Comparison of ENCODE assay signal across 17 cellular contexts in the genomic region with DNA sequence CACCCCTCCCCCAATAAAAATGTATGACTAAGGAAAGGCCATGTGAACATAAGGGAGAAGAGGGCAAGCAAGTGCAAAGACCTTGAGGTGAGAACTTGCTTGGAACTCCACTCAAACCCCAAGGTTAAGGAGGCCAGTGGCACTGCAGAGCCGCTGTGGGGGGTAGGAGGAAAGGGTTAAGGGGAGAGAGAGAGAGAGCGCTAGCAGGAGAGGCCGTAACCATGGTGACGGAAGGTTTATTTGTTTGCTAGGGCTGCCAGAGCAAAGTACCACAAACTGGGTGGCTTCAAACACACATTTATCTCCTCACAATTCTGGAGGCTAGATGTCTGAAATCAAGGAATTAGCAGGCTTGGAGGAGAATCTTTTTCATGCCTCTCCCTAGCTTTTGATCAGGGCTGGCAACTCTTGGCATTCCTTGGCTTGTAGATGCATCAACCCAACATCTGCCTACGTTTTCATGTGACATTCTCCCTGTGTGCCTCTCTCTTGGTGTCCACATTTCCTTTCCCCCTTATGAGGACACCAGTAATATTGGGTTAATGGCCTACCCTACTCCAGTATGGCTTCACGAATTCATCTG. TPM values are rescaled to one million over a fixed set of nuclear protein-coding genes. Genes with fewer than 3 reads are reported as not detected.
DNase-seq lines count a peak whose midpoint lies in the region; ATAC-seq and TF ChIP-seq lines count a peak whose summit lies in the region.
"Had no signal": no experiment of that assay in that cellular context is flagged by ENCODE, and none has a peak within 500 bp of the region (broad histone marks: within the 10 kb centered on the region; RNA-seq: fewer than 3 reads in every experiment).

No MANE protein-coding gene starts in this region.

- H3K27me3 ChIP-seq in iPS-18a (ENCODE audit: control insufficient read depth, insufficient read depth, low read length): no peaks in the 10 kb centered on the region
- H3K27me3 ChIP-seq in A673 (replicated peaks; ENCODE audit: insufficient read depth, low read depth, low read length, poor library complexity): no peaks in the 10 kb centered on the region
- H3K27me3 ChIP-seq: right atrium auricular region had no signal

- H3K9me3 Mint-ChIP-seq in activated T-cell treated with anti-CD3 and anti-CD28 coated beads, Interleukin-2, amount 50 U/mL, for 4 hours: no peaks in the 10 kb centered on the region
- H3K9me3 Mint-ChIP-seq: CD8-positive, alpha-beta T cell; dendritic cell treated with granulocyte-macrophage colony-stimulating factor and Interleukin-4, amounts not matched to agents 40 ng/mL and 50 ng/mL, for 4 days had no signal

- ATAC-seq in activated T-cell treated with anti-CD3 and anti-CD28 coated beads, Interleukin-2, amount 50 U/mL, for 4 hours: no peak
- ATAC-seq in GM18867 (IDR thresholded peaks at IDR 0.05; ENCODE audit: unreplicated experiment): no peak
- ATAC-seq: CD8-positive, alpha-beta T cell; naive thymus-derived CD4-positive, alpha-beta T cell had no signal

- H3K27ac ChIP-seq in iPS-18a (ENCODE audit: low read length): peak overlapping the region; percentile 68
- no peak overlapping the region for H3K27ac ChIP-seq in A673 (ENCODE audit: low read depth, low read length, poor library complexity, severe bottlenecking)
- H3K27ac ChIP-seq: right atrium auricular region, WERI-Rb-1 had no signal

- TF ChIP-seq CTCF in A673 (conservative IDR thresholded peaks at IDR 0.05; ENCODE audit: low read depth, low read length): no peak

- H3K9ac ChIP-seq in iPS-18a (ENCODE audit: low read length): peak overlapping the region; percentile 41

- H3K36me3 ChIP-seq in iPS-18a (ENCODE audit: control insufficient read depth, low read depth, low read length) (no peaks in the 10 kb centered on the region), A673 (ENCODE audit: insufficient read depth, low read length, poor library complexity, severe bottlenecking) (no peaks in the 10 kb centered on the region)
- H3K36me3 ChIP-seq: right atrium auricular region, WERI-Rb-1 had no signal

- H3K4me3 ChIP-seq in iPS-18a (ENCODE audit: low read length) (no peak overlapping the region), A673 (ENCODE audit: low read depth, low read length, poor library complexity, severe bottlenecking) (no peak overlapping the region)
- H3K4me3 ChIP-seq: right atrium auricular region had no signal

- no TSS peak for BruUV-seq in A673 (replicated peaks; lab: Mats Ljungman, UMichigan)

- peak; percentile 34 for DNase-seq in NCI-H2227 (lab: John Stamatoyannopoulos, UW; ENCODE audit: unreplicated experiment)
- no peak for DNase-seq in NCI-H2227 treated with DMSO at 0.1 percent for 48 hours (lab: John Stamatoyannopoulos, UW)
- DNase-seq in NCI-H69 (lab: John Stamatoyannopoulos, UW): peak; percentile 27
- peak; percentile 58 for DNase-seq in renal cortical epithelial cell (ENCODE audit: low read depth)
- no peak for DNase-seq in activated T-cell treated with anti-CD3 and anti-CD28 coated beads, Interleukin-2, amount 50 U/mL, for 4 hours
- DNase-seq in A673 (ENCODE audit: low spot score): no peak
- DNase-seq: activated CD8-positive, alpha-beta memory T cell treated with anti-CD3 and anti-CD28 coated beads for 24 hours; activated effector memory CD4-positive, alpha-beta T cell treated with anti-CD3 and anti-CD28 coated beads, Interleukin-2, amount 50 U/mL, for 16 hours; CD8-positive, alpha-beta T cell; naive thymus-derived CD4-positive, alpha-beta T cell; NCI-H524; stimulated activated CD4-positive, alpha-beta T cell treated with anti-CD3 and anti-CD28 coated beads, Interleukin-1b, Interleukin-23, amount 100 ng/mL, for 48 hours; WERI-Rb-1 had no signal

- peaks cover 12% of the 10 kb centered on the region for H3K4me1 Mint-ChIP-seq in activated T-cell treated with anti-CD3 and anti-CD28 coated beads, Interleukin-2, amount 50 U/mL, for 4 hours (ENCODE audit: low read depth)

- CTCF ChIA-PET in A673 (lab: Charles Lee): no interaction called here

- H3K27me3 Mint-ChIP-seq in activated T-cell treated with anti-CD3 and anti-CD28 coated beads, Interleukin-2, amount 50 U/mL, for 4 hours (ENCODE audit: low read depth): peaks cover 15% of the 10 kb centered on the region

- no peak overlapping the region for H3K4me3 Mint-ChIP-seq in activated T-cell treated with anti-CD3 and anti-CD28 coated beads, Interleukin-2, amount 50 U/mL, for 4 hours
- H3K4me3 Mint-ChIP-seq: CD8-positive, alpha-beta T cell; dendritic cell treated with granulocyte-macrophage colony-stimulating factor and Interleukin-4, amounts not matched to agents 40 ng/mL and 50 ng/mL, for 4 days; naive thymus-derived CD4-positive, alpha-beta T cell had no signal

- H3K36me3 Mint-ChIP-seq in activated T-cell treated with anti-CD3 and anti-CD28 coated beads, Interleukin-2, amount 50 U/mL, for 4 hours (ENCODE audit: insufficient read depth): no peaks in the 10 kb centered on the region
- H3K36me3 Mint-ChIP-seq: CD8-positive, alpha-beta T cell; naive thymus-derived CD4-positive, alpha-beta T cell had no signal

- H3K4me1 ChIP-seq in iPS-18a (ENCODE audit: control insufficient read depth, low read depth, low read length): peaks cover 39% of the 10 kb centered on the region
- H3K4me1 ChIP-seq in A673 (ENCODE audit: insufficient read depth, low read length, poor library complexity, severe bottlenecking): no peaks in the 10 kb centered on the region

- intact Hi-C loops in A673 (cut with micrococcal nuclease; ENCODE audit: unreplicated experiment): no loop called here

- POLR2A ChIA-PET in A673 (lab: Charles Lee; ENCODE audit: low non-redundant PET): no interaction called here

- H3K9me3 ChIP-seq in iPS-18a (ENCODE audit: control insufficient read depth, low read depth, low read length) (no peaks in the 10 kb centered on the region), A673 (ENCODE audit: low read depth, low read length, poor library complexity, severe bottlenecking) (no peaks in the 10 kb centered on the region)
- H3K9me3 ChIP-seq: right atrium auricular region had no signal

RNA-seq across cellular contexts. Expression of a gene that starts 35.2 kb away (rescaled TPM):
- total RNA-seq in renal cortical epithelial cell (28.3 and 39.2 TPM in 2 replicates), A673 (2021) (25.2 and 30.2 TPM in 2 replicates)
- 10 to 100 TPM; 18.9 to 22.7 (median 19.5) TPM for total RNA-seq in activated T-cell treated with anti-CD3 and anti-CD28 coated beads, Interleukin-2, amount 50 U/mL, for 4 hours

Comparison
In these comparisons a context has a peak if more than half of its experiments do, and no peak if none do; other contexts are left out.
1. DNase-seq: peak in NCI-H2227 (single experiment), NCI-H69 (single experiment) and renal cortical epithelial cell (single experiment); none in NCI-H2227 treated with DMSO at 0.1 percent for 48 hours (single experiment), activated T-cell treated with anti-CD3 and anti-CD28 coated beads, Interleukin-2, amount 50 U/mL, for 4 hours (single experiment) and A673 (single experiment).